In the genomic region with DNA sequence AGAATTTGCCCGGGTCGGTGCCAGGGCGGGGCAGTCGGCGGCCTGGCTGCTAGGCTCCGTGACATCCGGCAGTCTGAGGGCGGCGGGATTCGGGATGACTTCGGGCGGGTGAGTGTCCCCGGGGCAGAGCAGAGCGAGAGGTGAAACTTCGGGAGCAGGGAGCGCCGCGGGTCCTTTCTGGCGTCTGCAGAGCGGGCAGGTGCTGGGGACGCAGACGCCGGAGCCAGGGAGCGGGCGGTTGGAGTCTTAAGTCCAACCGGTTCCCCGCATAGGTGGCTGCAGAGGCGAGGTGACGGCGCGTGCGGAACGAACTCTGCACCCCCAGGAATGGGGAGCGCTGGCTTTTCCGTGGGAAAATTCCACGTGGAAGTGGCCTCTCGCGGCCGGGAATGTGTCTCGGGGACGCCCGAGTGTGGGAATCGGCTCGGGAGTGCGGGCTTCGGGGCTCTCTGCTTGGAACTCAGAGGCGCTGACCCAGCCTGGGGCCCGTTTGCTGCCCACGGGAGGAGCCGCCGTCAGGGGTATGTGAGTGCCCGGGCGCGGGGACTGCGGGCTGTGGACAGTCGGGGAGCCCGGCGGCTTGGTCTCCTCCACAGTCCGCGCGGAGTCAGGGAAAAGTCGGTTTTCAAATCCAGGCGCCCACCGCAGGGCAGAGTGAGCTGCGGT, we compare ENCODE assay signal across 9 cellular contexts. TPM values are rescaled to one million over a fixed set of nuclear protein-coding genes. Genes with fewer than 3 reads are reported as not detected.
DNase-seq lines count a peak whose midpoint lies in the region; ATAC-seq and TF ChIP-seq lines count a peak whose summit lies in the region.
"Had no signal": no experiment of that assay in that cellular context is flagged by ENCODE, and none has a peak within 500 bp of the region (broad histone marks: within the 10 kb centered on the region; RNA-seq: fewer than 3 reads in every experiment).

A gene with protein sequence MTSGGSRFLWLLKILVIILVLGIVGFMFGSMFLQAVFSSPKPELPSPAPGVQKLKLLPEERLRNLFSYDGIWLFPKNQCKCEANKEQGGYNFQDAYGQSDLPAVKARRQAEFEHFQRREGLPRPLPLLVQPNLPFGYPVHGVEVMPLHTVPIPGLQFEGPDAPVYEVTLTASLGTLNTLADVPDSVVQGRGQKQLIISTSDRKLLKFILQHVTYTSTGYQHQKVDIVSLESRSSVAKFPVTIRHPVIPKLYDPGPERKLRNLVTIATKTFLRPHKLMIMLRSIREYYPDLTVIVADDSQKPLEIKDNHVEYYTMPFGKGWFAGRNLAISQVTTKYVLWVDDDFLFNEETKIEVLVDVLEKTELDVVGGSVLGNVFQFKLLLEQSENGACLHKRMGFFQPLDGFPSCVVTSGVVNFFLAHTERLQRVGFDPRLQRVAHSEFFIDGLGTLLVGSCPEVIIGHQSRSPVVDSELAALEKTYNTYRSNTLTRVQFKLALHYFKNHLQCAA (plus strand): TSS at position 71 of the 666 bp plus-strand sequence. CDS start 24 bp downstream, at position 95.

- H3K4me1 Mint-ChIP-seq in mesothelial cell of epicardium, result peaks cover 8% of the 10 kb centered on the region

- dilution Hi-C loops in mammary epithelial cell (cut with HindIII; ENCODE audit: low sequenced_read_pairs), result no loop called here

- intact Hi-C loops in A673 (cut with micrococcal nuclease; ENCODE audit: unreplicated experiment), result no loop called here
- intact Hi-C loops in mammary epithelial cell (cut with micrococcal nuclease), result loop anchor here (5.0 kb wide), 1 partner anchor 59 kb away; no protein-coding TSS in a partner anchor

- TF ChIP-seq CTCF in A673 (conservative IDR thresholded peaks at IDR 0.05; ENCODE audit: low read depth, low read length) (no peak), mammary epithelial cell (conservative IDR thresholded peaks at IDR 0.05 in 1 of 2, IDR thresholded peaks at IDR 0.05 in 1 of 2; ENCODE audit: extremely low read depth in 1 of 2, insufficient read depth in 1 of 2, low read depth in 1 of 2, low read length in 2 of 2) (no peak), mesothelial cell of epicardium (IDR thresholded peaks at IDR 0.05; ENCODE audit: unreplicated experiment) (no peak)

- WGBS in HUES64, result 3% methylated on average over 65 of the region's 65 CpGs
- WGBS in mammary epithelial cell (ENCODE audit: low coverage, missing lambda C conversion rate), result 18% methylated on average over 11 of the region's 65 CpGs

- H3K4me1 ChIP-seq in A673 (ENCODE audit: insufficient read depth, low read length, poor library complexity, severe bottlenecking) (no peaks in the 10 kb centered on the region), HUES64 (ENCODE audit: insufficient read depth, low read length) (no peaks in the 10 kb centered on the region), mammary epithelial cell (ENCODE audit: insufficient read depth, low read length) (peaks cover 10% of the 10 kb centered on the region)

- ATAC-seq in GM19397 (IDR thresholded peaks at IDR 0.05; ENCODE audit: unreplicated experiment) (no peak), GM21717 (IDR thresholded peaks at IDR 0.05; ENCODE audit: unreplicated experiment) (no peak)

- DNase-seq in A673 (ENCODE audit: low spot score) (no peak), mammary epithelial cell (peak; percentile 17), mesothelial cell of epicardium (ENCODE audit: low spot score in 2 of 2, unreplicated experiment in 2 of 2) (peak; percentile 21 to 50), NCI-H2081 treated with DMSO at 0.1 percent for 48 hours (lab: John Stamatoyannopoulos, UW) (no peak), HEK293T (ENCODE audit: extremely low spot score) (no peak)

- peak within 1 kb of the TSS; percentile 50; the same call in 1 of the 2 replicates for H3K9ac ChIP-seq in HUES64 (ENCODE audit: low read depth, low read length)
- H3K9ac ChIP-seq in mammary epithelial cell (ENCODE audit: insufficient read depth, low read length), result no peak within 1 kb of the TSS

- H3K27me3 ChIP-seq in A673 (replicated peaks; ENCODE audit: insufficient read depth, low read depth, low read length, poor library complexity) (peaks cover 27% of the 10 kb centered on the region), HUES64 (ENCODE audit: insufficient read depth, low read length) (peaks cover 46% of the 10 kb centered on the region), mammary epithelial cell (ENCODE audit: insufficient read depth, low read length) (no peaks in the 10 kb centered on the region)

- H3K36me3 ChIP-seq in A673 (ENCODE audit: insufficient read depth, low read length, poor library complexity, severe bottlenecking) (no peaks in the 10 kb centered on the region), HUES64 (ENCODE audit: insufficient read depth, low read length) (no peaks in the 10 kb centered on the region), mammary epithelial cell (ENCODE audit: insufficient read depth, low read length) (no peaks in the 10 kb centered on the region)

- no TSS peak for BruUV-seq in A673 (replicated peaks; lab: Mats Ljungman, UMichigan)
- BruUV-seq in mammary epithelial cell (replicated peaks; lab: Mats Ljungman, UMichigan), result no TSS peak

- H3K9me3 Mint-ChIP-seq in mesothelial cell of epicardium, result peaks cover 22% of the 10 kb centered on the region

- H2AFZ ChIP-seq in mammary epithelial cell (ENCODE audit: low read depth, low read length), result peak within 1 kb of the TSS; percentile 90

- no peaks in the 10 kb centered on the region for H3K79me2 ChIP-seq in mammary epithelial cell (ENCODE audit: insufficient read depth, low read length)

- H3K4me3 ChIP-seq in A673 (ENCODE audit: low read depth, low read length, poor library complexity, severe bottlenecking) (peak within 1 kb of the TSS; percentile 45), HUES64 (ENCODE audit: low read length) (peak within 1 kb of the TSS; percentile 59), mammary epithelial cell (replicated peaks in 1 of 3; ENCODE audit: insufficient read depth in 1 of 3, low read depth in 2 of 3, low read length in 3 of 3) (peak within 1 kb of the TSS; percentile 48 to 49 (median 49))

- peaks cover 7% of the 10 kb centered on the region for H3K9me3 ChIP-seq in A673 (ENCODE audit: low read depth, low read length, poor library complexity, severe bottlenecking)
- H3K9me3 ChIP-seq in HUES64 (ENCODE audit: insufficient read depth, low read depth, low read length), result peaks cover 23% of the 10 kb centered on the region
- no peaks in the 10 kb centered on the region for H3K9me3 ChIP-seq in mammary epithelial cell (replicated peaks; ENCODE audit: insufficient read depth, low read length)

- H3K27ac ChIP-seq in A673 (ENCODE audit: low read depth, low read length, poor library complexity, severe bottlenecking) (no peak within 1 kb of the TSS), HUES64 (ENCODE audit: low read depth, low read length) (no peak within 1 kb of the TSS), mammary epithelial cell (ENCODE audit: insufficient read depth, low read depth, low read length) (no peak within 1 kb of the TSS)
- H3K27ac ChIP-seq: VCaP had no signal

- no peak within 1 kb of the TSS for H3K27ac Mint-ChIP-seq in mesothelial cell of epicardium

- in situ Hi-C loops in mammary epithelial cell (cut with MboI; ENCODE audit: low sequenced_read_pairs in 2 of 2), result no loop called here

- peaks cover 17% of the 10 kb centered on the region for H3K36me3 Mint-ChIP-seq in mesothelial cell of epicardium

- H4K20me1 ChIP-seq in mammary epithelial cell (ENCODE audit: insufficient read depth, low read length), result no peaks in the 10 kb centered on the region

- H3K27me3 Mint-ChIP-seq in mesothelial cell of epicardium (ENCODE audit: low read depth), result peaks cover 77% of the 10 kb centered on the region

- POLR2A ChIA-PET in A673 (lab: Charles Lee; ENCODE audit: low non-redundant PET) (no interaction called here), HEK293T (lab: Yijun Ruan, JAX) (no interaction called here)

- H3K4me2 ChIP-seq in mammary epithelial cell (ENCODE audit: insufficient read depth, low read depth, low read length), result peak within 1 kb of the TSS; percentile 97

- H3K4me3 Mint-ChIP-seq in mesothelial cell of epicardium, result peak within 1 kb of the TSS; percentile 59

- CTCF ChIA-PET in A673 (lab: Charles Lee) (no interaction called here), mammary epithelial cell (lab: Charles Lee; ENCODE audit: low non-redundant PET) (interaction anchor here (0.8 kb wide), 1 partner anchor 103 kb away, joined by 6 read pairs; no protein-coding TSS in a partner anchor), HEK293T (lab: Yijun Ruan, JAX) (no interaction called here)

TF ChIP-seq in HEK293T, 16 proteins besides CTCF, POLR2A, EP300 and RAD21:
- TF ChIP-seq SP1 (IDR thresholded peaks at IDR 0.05), result no peak
- TF ChIP-seq FOXM1 (IDR thresholded peaks at IDR 0.05; ENCODE audit: borderline replicate concordance), result no peak
- TF ChIP-seq FOXK2 (IDR thresholded peaks at IDR 0.05), result no peak
- TF ChIP-seq CTBP1 (IDR thresholded peaks at IDR 0.05; ENCODE audit: borderline replicate concordance), result no peak
- no peak for TF ChIP-seq LEF1 (IDR thresholded peaks at IDR 0.05; ENCODE audit: borderline replicate concordance)
- no peak for TF ChIP-seq ZNF384 (IDR thresholded peaks at IDR 0.05)
- TF ChIP-seq HDGF (IDR thresholded peaks at IDR 0.05; ENCODE audit: borderline replicate concordance), result no peak
- no peak for TF ChIP-seq NFRKB (IDR thresholded peaks at IDR 0.05)
- TF ChIP-seq ARNT (IDR thresholded peaks at IDR 0.05), result no peak
- TF ChIP-seq FOXA1 (IDR thresholded peaks at IDR 0.05), result no peak
- TF ChIP-seq TARDBP (IDR thresholded peaks at IDR 0.05), result no peak
- TF ChIP-seq SUZ12 (IDR thresholded peaks at IDR 0.05), result no peak
- TF ChIP-seq, protein P1, sequence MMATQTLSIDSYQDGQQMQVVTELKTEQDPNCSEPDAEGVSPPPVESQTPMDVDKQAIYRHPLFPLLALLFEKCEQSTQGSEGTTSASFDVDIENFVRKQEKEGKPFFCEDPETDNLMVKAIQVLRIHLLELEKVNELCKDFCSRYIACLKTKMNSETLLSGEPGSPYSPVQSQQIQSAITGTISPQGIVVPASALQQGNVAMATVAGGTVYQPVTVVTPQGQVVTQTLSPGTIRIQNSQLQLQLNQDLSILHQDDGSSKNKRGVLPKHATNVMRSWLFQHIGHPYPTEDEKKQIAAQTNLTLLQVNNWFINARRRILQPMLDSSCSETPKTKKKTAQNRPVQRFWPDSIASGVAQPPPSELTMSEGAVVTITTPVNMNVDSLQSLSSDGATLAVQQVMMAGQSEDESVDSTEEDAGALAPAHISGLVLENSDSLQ (IDR thresholded peaks at IDR 0.05), result no peak
- no peak for TF ChIP-seq ELF4 (IDR thresholded peaks at IDR 0.05)
- no peak for TF ChIP-seq L3MBTL2 (conservative IDR thresholded peaks at IDR 0.05)
- TF ChIP-seq BHLHE40 (IDR thresholded peaks at IDR 0.05; ENCODE audit: borderline replicate concordance), result no peak

RNA-seq across cellular contexts. Expression of the gene that starts here (rescaled TPM):
- not detected in 2 replicates for total RNA-seq in A673 (2021)
- not detected for polyA plus RNA-seq in HUES64 (2013, experiment 1 of 2)
- polyA plus RNA-seq in HUES64 (2013, experiment 2 of 2), result not detected
- total RNA-seq in mammary epithelial cell, result under 1 TPM; 0.14 to 0.17 TPM
- 0.05 TPM for polyA plus RNA-seq in mammary epithelial cell
- not detected for polyA minus RNA-seq in mammary epithelial cell
- total RNA-seq in mesothelial cell of epicardium, result 0.02 to 0.07 TPM (median 0.04 TPM) in 3 replicates

Comparison
In these comparisons a context has a peak if more than half of its experiments do, and no peak if none do; other contexts are left out.
1. Peak in DNase-seq, H3K4me3 ChIP-seq and H3K4me2 ChIP-seq in mammary epithelial cell; RNA of the gene not detected or under 1 TPM.
2. Peak in DNase-seq in mesothelial cell of epicardium; RNA of the gene not detected or under 1 TPM.